ENCODE assay signal across 2 cellular contexts in genomic region chr12:50052964-50053363, GRCh38.
TF ChIP-seq lines count a peak whose summit lies in the region.

No MANE protein-coding gene starts in this region.

TF ChIP-seq in SK-N-SH, 30 proteins besides CTCF, POLR2A, EP300 and RAD21 (continued from another document):
- TF ChIP-seq MEF2A (IDR thresholded peaks at IDR 0.05; ENCODE audit: borderline replicate concordance, low read depth) (no peak), FOXM1 (IDR thresholded peaks at IDR 0.05; ENCODE audit: low read depth) (no peak), RXRA (IDR thresholded peaks at IDR 0.05; ENCODE audit: borderline replicate concordance, low read depth) (no peak)
- TF ChIP-seq, protein P1, sequence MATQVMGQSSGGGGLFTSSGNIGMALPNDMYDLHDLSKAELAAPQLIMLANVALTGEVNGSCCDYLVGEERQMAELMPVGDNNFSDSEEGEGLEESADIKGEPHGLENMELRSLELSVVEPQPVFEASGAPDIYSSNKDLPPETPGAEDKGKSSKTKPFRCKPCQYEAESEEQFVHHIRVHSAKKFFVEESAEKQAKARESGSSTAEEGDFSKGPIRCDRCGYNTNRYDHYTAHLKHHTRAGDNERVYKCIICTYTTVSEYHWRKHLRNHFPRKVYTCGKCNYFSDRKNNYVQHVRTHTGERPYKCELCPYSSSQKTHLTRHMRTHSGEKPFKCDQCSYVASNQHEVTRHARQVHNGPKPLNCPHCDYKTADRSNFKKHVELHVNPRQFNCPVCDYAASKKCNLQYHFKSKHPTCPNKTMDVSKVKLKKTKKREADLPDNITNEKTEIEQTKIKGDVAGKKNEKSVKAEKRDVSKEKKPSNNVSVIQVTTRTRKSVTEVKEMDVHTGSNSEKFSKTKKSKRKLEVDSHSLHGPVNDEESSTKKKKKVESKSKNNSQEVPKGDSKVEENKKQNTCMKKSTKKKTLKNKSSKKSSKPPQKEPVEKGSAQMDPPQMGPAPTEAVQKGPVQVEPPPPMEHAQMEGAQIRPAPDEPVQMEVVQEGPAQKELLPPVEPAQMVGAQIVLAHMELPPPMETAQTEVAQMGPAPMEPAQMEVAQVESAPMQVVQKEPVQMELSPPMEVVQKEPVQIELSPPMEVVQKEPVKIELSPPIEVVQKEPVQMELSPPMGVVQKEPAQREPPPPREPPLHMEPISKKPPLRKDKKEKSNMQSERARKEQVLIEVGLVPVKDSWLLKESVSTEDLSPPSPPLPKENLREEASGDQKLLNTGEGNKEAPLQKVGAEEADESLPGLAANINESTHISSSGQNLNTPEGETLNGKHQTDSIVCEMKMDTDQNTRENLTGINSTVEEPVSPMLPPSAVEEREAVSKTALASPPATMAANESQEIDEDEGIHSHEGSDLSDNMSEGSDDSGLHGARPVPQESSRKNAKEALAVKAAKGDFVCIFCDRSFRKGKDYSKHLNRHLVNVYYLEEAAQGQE (IDR thresholded peaks at IDR 0.05; ENCODE audit: low read depth, low read length): no peak
- TF ChIP-seq, protein P2, sequence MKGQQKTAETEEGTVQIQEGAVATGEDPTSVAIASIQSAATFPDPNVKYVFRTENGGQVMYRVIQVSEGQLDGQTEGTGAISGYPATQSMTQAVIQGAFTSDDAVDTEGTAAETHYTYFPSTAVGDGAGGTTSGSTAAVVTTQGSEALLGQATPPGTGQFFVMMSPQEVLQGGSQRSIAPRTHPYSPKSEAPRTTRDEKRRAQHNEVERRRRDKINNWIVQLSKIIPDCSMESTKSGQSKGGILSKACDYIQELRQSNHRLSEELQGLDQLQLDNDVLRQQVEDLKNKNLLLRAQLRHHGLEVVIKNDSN (IDR thresholded peaks at IDR 0.05; ENCODE audit: borderline replicate concordance, low read depth): no peak

TF ChIP-seq in SK-N-SH treated with all-trans-retinoic acid at 6 μM for 48 hours, 23 proteins besides CTCF, POLR2A, EP300 and RAD21 (continued from another document):
- TF ChIP-seq PATZ1 (CRISPR knock-in tag; IDR thresholded peaks at IDR 0.05; ENCODE audit: borderline replicate concordance): no peak
- no peak for TF ChIP-seq SNAI2 (CRISPR knock-in tag; IDR thresholded peaks at IDR 0.05)
- TF ChIP-seq CSDC2 (CRISPR knock-in tag; IDR thresholded peaks at IDR 0.05): no peak
- TF ChIP-seq ISL1 (CRISPR knock-in tag; IDR thresholded peaks at IDR 0.05): no peak
- TF ChIP-seq ZC3H10 (CRISPR knock-in tag; IDR thresholded peaks at IDR 0.05): no peak
- no peak for TF ChIP-seq ZNF565 (CRISPR knock-in tag; conservative IDR thresholded peaks at IDR 0.05; ENCODE audit: low read depth)
- TF ChIP-seq, protein P3, sequence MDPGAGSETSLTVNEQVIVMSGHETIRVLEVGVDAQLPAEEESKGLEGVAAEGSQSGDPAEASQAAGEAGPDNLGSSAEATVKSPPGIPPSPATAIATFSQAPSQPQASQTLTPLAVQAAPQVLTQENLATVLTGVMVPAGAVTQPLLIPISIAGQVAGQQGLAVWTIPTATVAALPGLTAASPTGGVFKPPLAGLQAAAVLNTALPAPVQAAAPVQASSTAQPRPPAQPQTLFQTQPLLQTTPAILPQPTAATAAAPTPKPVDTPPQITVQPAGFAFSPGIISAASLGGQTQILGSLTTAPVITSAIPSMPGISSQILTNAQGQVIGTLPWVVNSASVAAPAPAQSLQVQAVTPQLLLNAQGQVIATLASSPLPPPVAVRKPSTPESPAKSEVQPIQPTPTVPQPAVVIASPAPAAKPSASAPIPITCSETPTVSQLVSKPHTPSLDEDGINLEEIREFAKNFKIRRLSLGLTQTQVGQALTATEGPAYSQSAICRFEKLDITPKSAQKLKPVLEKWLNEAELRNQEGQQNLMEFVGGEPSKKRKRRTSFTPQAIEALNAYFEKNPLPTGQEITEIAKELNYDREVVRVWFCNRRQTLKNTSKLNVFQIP (CRISPR knock-in tag; IDR thresholded peaks at IDR 0.05; ENCODE audit: borderline replicate concordance, low read depth): no peak
- TF ChIP-seq RARB (CRISPR knock-in tag; IDR thresholded peaks at IDR 0.05): no peak
- no peak for TF ChIP-seq ZFP30 (CRISPR knock-in tag; IDR thresholded peaks at IDR 0.05)
- no peak for TF ChIP-seq TSHZ2 (CRISPR knock-in tag; IDR thresholded peaks at IDR 0.05)
- TF ChIP-seq CREB5 (CRISPR knock-in tag; IDR thresholded peaks at IDR 0.05; ENCODE audit: low read depth): no peak
- TF ChIP-seq BACH2 (CRISPR knock-in tag; IDR thresholded peaks at IDR 0.05; ENCODE audit: borderline replicate concordance): no peak
- no peak for TF ChIP-seq PPARA (CRISPR knock-in tag; IDR thresholded peaks at IDR 0.05; ENCODE audit: borderline replicate concordance)
- TF ChIP-seq TCF4 (CRISPR knock-in tag; IDR thresholded peaks at IDR 0.05; ENCODE audit: borderline replicate concordance): no peak
- no peak for TF ChIP-seq ARNTL (CRISPR knock-in tag; IDR thresholded peaks at IDR 0.05; ENCODE audit: borderline replicate concordance, low read depth)
